ENCODE assay signal across 11 cellular contexts in genomic region chr14:32382704-32383103, GRCh38. TPM values are rescaled to one million over a fixed set of nuclear protein-coding genes. Genes with fewer than 3 reads are reported as not detected.
A peak's percentile ranks its signal among the peaks of the same experiment; 100 is the strongest.
DNase-seq lines count a peak whose midpoint lies in the region; ATAC-seq and TF ChIP-seq lines count a peak whose summit lies in the region.
"Had no signal": no experiment of that assay in that cellular context is flagged by ENCODE, and none has a peak within 500 bp of the region (broad histone marks: within the 10 kb centered on the region; RNA-seq: fewer than 3 reads in every experiment).

No MANE protein-coding gene starts in this region.

- H3K4me3 ChIP-seq in fibroblast of villous mesenchyme (ENCODE audit: low read depth, low read length): no peak overlapping the region

- DNase-seq in DMS 273 (lab: John Stamatoyannopoulos, UW; ENCODE audit: unreplicated experiment) (peak; percentile 34), DMS 273 treated with DMSO at 0.1 percent for 48 hours (lab: John Stamatoyannopoulos, UW) (no peak), OCI-M1 (lab: John Stamatoyannopoulos, UW) (peak; percentile 24), fibroblast of villous mesenchyme (ENCODE audit: low read depth) (no peak), progenitor cell of endocrine pancreas (ENCODE audit: low spot score, unreplicated experiment) (no peak)
- DNase-seq: activated T-cell treated with anti-CD3 and anti-CD28 coated beads, Interleukin-2, amount 50 U/mL, for 48 hours; NCI-H526 treated with DMSO at 0.1 percent for 48 hours; stimulated activated CD4-positive, alpha-beta T cell treated with anti-CD3 and anti-CD28 coated beads, Interleukin-12 subunit alpha, Interleukin-12 subunit beta, amount 100 ng/mL, for 4 hours had no signal

- H3K4me1 Mint-ChIP-seq in progenitor cell of endocrine pancreas (ENCODE audit: low read depth): peaks cover 6% of the 10 kb centered on the region

- no peak overlapping the region for H3K4me3 Mint-ChIP-seq in progenitor cell of endocrine pancreas (ENCODE audit: low read depth)

- H3K36me3 Mint-ChIP-seq in progenitor cell of endocrine pancreas (ENCODE audit: insufficient read depth): no peaks in the 10 kb centered on the region

- H3K9me3 Mint-ChIP-seq in progenitor cell of endocrine pancreas (ENCODE audit: low read depth): no peaks in the 10 kb centered on the region

- peak; percentile 42 for TF ChIP-seq CTCF in fibroblast of villous mesenchyme (IDR thresholded peaks at IDR 0.05; ENCODE audit: insufficient read depth, low read depth, low read length)
- peak; percentile 48 for TF ChIP-seq CTCF in progenitor cell of endocrine pancreas (IDR thresholded peaks at IDR 0.05; ENCODE audit: unreplicated experiment)

- H3K27me3 Mint-ChIP-seq in progenitor cell of endocrine pancreas: peaks cover 6% of the 10 kb centered on the region

- H3K27ac Mint-ChIP-seq in progenitor cell of endocrine pancreas: no peak overlapping the region

- ATAC-seq in HG03439 (IDR thresholded peaks at IDR 0.05; ENCODE audit: unreplicated experiment) (no peak), HG03095 (IDR thresholded peaks at IDR 0.05; ENCODE audit: unreplicated experiment) (no peak)
- no peak for ATAC-seq in activated CD4-positive, CD25-positive, alpha-beta regulatory T cell treated with anti-CD3 and anti-CD28 coated beads, Interleukin-2, amount 50 U/mL, for 24 hours

RNA-seq across cellular contexts. Expression of gene AKAP6, which starts 53.6 kb away (rescaled TPM):
- 3.9 and 7.1 TPM in 2 replicates for total RNA-seq in fibroblast of villous mesenchyme
- total RNA-seq in progenitor cell of endocrine pancreas: 2.9 and 3.4 TPM in 2 replicates

Comparison
In these comparisons a context has a peak if more than half of its experiments do, and no peak if none do; other contexts are left out.
1. DNase-seq: peak in DMS 273 (single experiment) and OCI-M1 (single experiment); none in DMS 273 treated with DMSO at 0.1 percent for 48 hours (single experiment), fibroblast of villous mesenchyme (single experiment) and progenitor cell of endocrine pancreas (single experiment).